In genomic region chr7:112450807-112451661, GRCh38 we compare ENCODE assay signal across 1 cellular context.
A peak's percentile ranks its signal among the peaks of the same experiment; 100 is the strongest.
TF ChIP-seq lines count a peak whose summit lies in the region.

No MANE protein-coding gene starts in this region.

TF ChIP-seq in HEK293, 187 proteins besides CTCF, POLR2A, EP300 and RAD21 (continued from another document and continues in another):
- peak; percentile 93 for TF ChIP-seq HIC1 (tag by site-specific recombination; IDR thresholded peaks at IDR 0.05)
- TF ChIP-seq ZNF585B (tag by site-specific recombination; IDR thresholded peaks at IDR 0.05): no peak
- TF ChIP-seq ZNF221 (tag by site-specific recombination; IDR thresholded peaks at IDR 0.05; ENCODE audit: borderline replicate concordance): no peak
- TF ChIP-seq ZNF48 (tag by site-specific recombination; IDR thresholded peaks at IDR 0.05): no peak
- peak; percentile 97 for TF ChIP-seq ZEB2 (tag by site-specific recombination; IDR thresholded peaks at IDR 0.05)
- no peak for TF ChIP-seq ZNF548 (tag by site-specific recombination; IDR thresholded peaks at IDR 0.05)
- no peak for TF ChIP-seq ZNF274 (IDR thresholded peaks at IDR 0.05; ENCODE audit: low read length)
- TF ChIP-seq ZNF274 (tag by site-specific recombination; IDR thresholded peaks at IDR 0.05; ENCODE audit: borderline replicate concordance): no peak
- TF ChIP-seq BCL11B (tag by site-specific recombination; IDR thresholded peaks at IDR 0.05; ENCODE audit: low read depth): peak; percentile 82
- peak; percentile 96 for TF ChIP-seq ZBTB21 (tag by site-specific recombination; IDR thresholded peaks at IDR 0.05)
- TF ChIP-seq TCF7L2 (IDR thresholded peaks at IDR 0.05; ENCODE audit: borderline replicate concordance, low read depth, low read length): no peak
- no peak for TF ChIP-seq BCL6B (tag by site-specific recombination; IDR thresholded peaks at IDR 0.05)
- peak; percentile 47 for TF ChIP-seq ZBTB26 (tag by site-specific recombination; optimal IDR thresholded peaks at IDR 0.05)
- no peak for TF ChIP-seq ZNF596 (tag by site-specific recombination; IDR thresholded peaks at IDR 0.05)
- no peak for TF ChIP-seq ZBTB1 (tag by site-specific recombination; IDR thresholded peaks at IDR 0.05)
- no peak for TF ChIP-seq ZNF488 (tag by site-specific recombination; IDR thresholded peaks at IDR 0.05)
- peak; percentile 25; the same call in 1 of the 2 replicates for TF ChIP-seq SP2 (tag by site-specific recombination; IDR thresholded peaks at IDR 0.05)
- TF ChIP-seq ZNF777 (tag by site-specific recombination; IDR thresholded peaks at IDR 0.05; ENCODE audit: borderline replicate concordance): peak; percentile 15; the same call in 1 of the 2 replicates
- peak; percentile 20; the same call in 1 of the 2 replicates for TF ChIP-seq ZNF24 (tag by site-specific recombination; IDR thresholded peaks at IDR 0.05)
- TF ChIP-seq YY2 (tag by site-specific recombination; IDR thresholded peaks at IDR 0.05): peak; percentile 79
- no peak for TF ChIP-seq FEZF1 (tag by site-specific recombination; IDR thresholded peaks at IDR 0.05)
- peak; percentile 99 for TF ChIP-seq ZNF692 (tag by site-specific recombination; IDR thresholded peaks at IDR 0.05)
- peak; percentile 87 for TF ChIP-seq ZSCAN5A (tag by site-specific recombination; IDR thresholded peaks at IDR 0.05)
- no peak for TF ChIP-seq ZNF621 (tag by site-specific recombination; IDR thresholded peaks at IDR 0.05)
- no peak for TF ChIP-seq ZNF292 (tag by site-specific recombination; IDR thresholded peaks at IDR 0.05; ENCODE audit: borderline replicate concordance, low read depth)
- TF ChIP-seq ZNF248 (tag by site-specific recombination; IDR thresholded peaks at IDR 0.05): no peak
- TF ChIP-seq ZNF37A (tag by site-specific recombination; IDR thresholded peaks at IDR 0.05): no peak; the same call in 1 of the 2 replicates
- no peak for TF ChIP-seq ZFP3 (tag by site-specific recombination; IDR thresholded peaks at IDR 0.05; ENCODE audit: low read depth)
- peak; percentile 57; the same call in 1 of the 2 replicates for TF ChIP-seq PBX3 (CRISPR knock-in tag; IDR thresholded peaks at IDR 0.05)
- no peak for TF ChIP-seq ZNF791 (tag by site-specific recombination; IDR thresholded peaks at IDR 0.05)
- no peak for TF ChIP-seq ZNF433 (tag by site-specific recombination; IDR thresholded peaks at IDR 0.05; ENCODE audit: low read depth)
- TF ChIP-seq ZNF280C (tag by site-specific recombination; IDR thresholded peaks at IDR 0.05): no peak
- TF ChIP-seq HOXC10 (CRISPR knock-in tag; IDR thresholded peaks at IDR 0.05): no peak
- no peak for TF ChIP-seq ZNF544 (tag by site-specific recombination; IDR thresholded peaks at IDR 0.05)
- no peak for TF ChIP-seq ZNF658 (tag by site-specific recombination; IDR thresholded peaks at IDR 0.05)
- no peak for TF ChIP-seq ZNF449 (tag by site-specific recombination; IDR thresholded peaks at IDR 0.05)
- peak; percentile 94 for TF ChIP-seq ZNF600 (tag by site-specific recombination; IDR thresholded peaks at IDR 0.05)
- 0 out of 2 replicates have a peak, but pooled peaks have one; percentile 14 for TF ChIP-seq ZNF398 (tag by site-specific recombination; IDR thresholded peaks at IDR 0.05)
- peak; percentile 99 for TF ChIP-seq ZNF335 (tag by site-specific recombination; conservative IDR thresholded peaks at IDR 0.05)
- TF ChIP-seq ZNF132 (tag by site-specific recombination; IDR thresholded peaks at IDR 0.05; ENCODE audit: borderline replicate concordance): no peak
- no peak for TF ChIP-seq ZNF704 (tag by site-specific recombination; IDR thresholded peaks at IDR 0.05)
- 0 out of 2 replicates have a peak, but pooled peaks have one; percentile 36 for TF ChIP-seq ZNF2 (tag by site-specific recombination; IDR thresholded peaks at IDR 0.05)
- 0 out of 2 replicates have a peak, but pooled peaks have one; percentile 25 for TF ChIP-seq ZNF610 (tag by site-specific recombination; IDR thresholded peaks at IDR 0.05; ENCODE audit: borderline replicate concordance)
- TF ChIP-seq GLIS2 (tag by site-specific recombination; IDR thresholded peaks at IDR 0.05): peak; percentile 51
- TF ChIP-seq ZBTB7A (tag by site-specific recombination; IDR thresholded peaks at IDR 0.05; ENCODE audit: low read depth): no peak
- peak; percentile 65; the same call in 1 of the 2 replicates for TF ChIP-seq ZNF660 (tag by site-specific recombination; IDR thresholded peaks at IDR 0.05)
- TF ChIP-seq ZNF624 (tag by site-specific recombination; IDR thresholded peaks at IDR 0.05): 0 out of 2 replicates have a peak, but pooled peaks have one; percentile 41
- TF ChIP-seq ZNF391 (tag by site-specific recombination; IDR thresholded peaks at IDR 0.05; ENCODE audit: borderline replicate concordance, low read depth): peak; percentile 82; the same call in 1 of the 2 replicates
- TF ChIP-seq KLF1 (tag by site-specific recombination; IDR thresholded peaks at IDR 0.05): no peak
